Comparison of ENCODE assay signal across 8 cellular contexts in genomic region chr6:78868124-78868523, GRCh38. TPM values are rescaled to one million over a fixed set of nuclear protein-coding genes. Genes with fewer than 3 reads are reported as not detected.
A peak's percentile ranks its signal among the peaks of the same experiment; 100 is the strongest.
DNase-seq lines count a peak whose midpoint lies in the region; ATAC-seq, FAIRE-seq and TF ChIP-seq lines count a peak whose summit lies in the region.

No MANE protein-coding gene starts in this region.

- peak overlapping the region; percentile 95 for H2AFZ ChIP-seq in OCI-LY3 (ENCODE audit: low read depth, low read length)

- H3K27me3 ChIP-seq in OCI-LY3 (ENCODE audit: low read depth, low read length) (no peaks in the 10 kb centered on the region), endodermal cell (ENCODE audit: control insufficient read depth, insufficient read depth, low read length, poor library complexity, severe bottlenecking) (no peaks in the 10 kb centered on the region), pancreas (no peaks in the 10 kb centered on the region)

- peaks cover 15% of the 10 kb centered on the region for H3K36me3 Mint-ChIP-seq in endodermal cell (ENCODE audit: low read depth)

- DNase-seq in ELR (ENCODE audit: low read depth) (peak; percentile 15), endodermal cell (no peak), pancreas (no peak)
- no peak for DNase-seq in stimulated activated CD4-positive, alpha-beta T cell treated with anti-CD3 and anti-CD28 coated beads, Interleukin-4, amount 100 ng/mL, for 1 hour

- H3K4me1 ChIP-seq in OCI-LY3 (ENCODE audit: low read length) (peaks cover 11% of the 10 kb centered on the region), endodermal cell (ENCODE audit: control insufficient read depth, insufficient read depth, low read length) (no peaks in the 10 kb centered on the region), pancreas (peaks cover 0 to 12% (median 0%) of the 10 kb centered on the region in 3 donors)

- TF ChIP-seq CTCF in OCI-LY3 (IDR thresholded peaks at IDR 0.05; ENCODE audit: low read depth, low read length) (no peak), endodermal cell (conservative IDR thresholded peaks at IDR 0.05) (no peak), pancreas (IDR thresholded peaks at IDR 0.05) (no peak)

- TF ChIP-seq POLR2A in GM18505 (IDR thresholded peaks at IDR 0.05; ENCODE audit: borderline replicate concordance, extremely low read depth, insufficient read depth, insufficient read length) = no peak

- H3K4me3 Mint-ChIP-seq in endodermal cell = peak overlapping the region; percentile 94

- WGBS in endodermal cell (ENCODE audit: insufficient coverage in 1 of 2, insufficient read length in 1 of 2), 2 experiments = 58 to 78% methylated on average over 4 to 8 of the region's 8 CpGs
- WGBS in pancreas, 2 donors = 7 to 8% methylated on average over 8 of the region's 8 CpGs

- peak overlapping the region; percentile 84 for H3K4me2 ChIP-seq in OCI-LY3 (ENCODE audit: low read length)

- no peaks in the 10 kb centered on the region for H3K9me3 ChIP-seq in OCI-LY3 (ENCODE audit: insufficient read depth, low read length)
- no peaks in the 10 kb centered on the region for H3K9me3 ChIP-seq in endodermal cell (ENCODE audit: control insufficient read depth, low read length)
- H3K9me3 ChIP-seq in pancreas = no peaks in the 10 kb centered on the region

- H3K27me3 Mint-ChIP-seq in endodermal cell (ENCODE audit: insufficient read depth) = no peaks in the 10 kb centered on the region

- H3K79me2 ChIP-seq in OCI-LY3 (ENCODE audit: low read length) = peaks cover 28% of the 10 kb centered on the region

- intact Hi-C loops in pancreas (cut with DNase I) = no loop called here

- peak overlapping the region; percentile 63 for H3K27ac ChIP-seq in OCI-LY3 (ENCODE audit: low read length)
- peak overlapping the region; percentile 89 for H3K27ac ChIP-seq in endodermal cell (ENCODE audit: low read depth, low read length)
- peak overlapping the region in 3 of 4 donors; percentile 67 to 79 (median 72) for H3K27ac ChIP-seq in pancreas

- ATAC-seq in pancreas (peak in 2 of 4 donors; percentile 14 to 36), GM18505 (IDR thresholded peaks at IDR 0.05; ENCODE audit: unreplicated experiment) (no peak), GM19463 (IDR thresholded peaks at IDR 0.05; ENCODE audit: unreplicated experiment) (no peak), HG03378 (IDR thresholded peaks at IDR 0.05; ENCODE audit: unreplicated experiment) (no peak)

- H3K27ac Mint-ChIP-seq in endodermal cell = peak overlapping the region; percentile 98

- H3K36me3 ChIP-seq in OCI-LY3 (replicated peaks; ENCODE audit: low read depth, low read length) (peaks cover 5% of the 10 kb centered on the region), endodermal cell (ENCODE audit: control insufficient read depth, insufficient read depth, low read length) (no peaks in the 10 kb centered on the region), pancreas (no peaks in the 10 kb centered on the region)

- no peak for FAIRE-seq in pancreas (lab: Jason Lieb, UNC)

- H3K4me3 ChIP-seq in OCI-LY3 (ENCODE audit: low read length) = peak overlapping the region; percentile 82
- H3K4me3 ChIP-seq in endodermal cell (ENCODE audit: low read length) = peak overlapping the region; percentile 94
- H3K4me3 ChIP-seq in pancreas = peak overlapping the region; percentile 60 to 94 (median 86)

- H3K4me1 Mint-ChIP-seq in endodermal cell = peaks cover 9% of the 10 kb centered on the region

- H3K9ac ChIP-seq in OCI-LY3 (ENCODE audit: low read length) (peak overlapping the region; percentile 83), endodermal cell (ENCODE audit: extremely low read depth, low read length, poor library complexity, severe bottlenecking) (peak overlapping the region; percentile 88)

- no peaks in the 10 kb centered on the region for H3K9me3 Mint-ChIP-seq in endodermal cell

- H4K20me1 ChIP-seq in OCI-LY3 (ENCODE audit: insufficient read depth, low read length) = no peaks in the 10 kb centered on the region

RNA-seq across cellular contexts. Expression of gene IRAK1BP1, which starts 0.8 kb away (rescaled TPM):
- total RNA-seq in endodermal cell = 1 to 10 TPM; 5.7 to 6.4 TPM
- polyA plus RNA-seq in endodermal cell (2013, experiment 1 of 2) = 8.3 TPM
- 6.7 TPM for polyA plus RNA-seq in endodermal cell (2013, experiment 2 of 2)
- 1 to 10 TPM; 2.4 to 5.6 (median 4.0) TPM for total RNA-seq in pancreas
- polyA plus RNA-seq in pancreas = 1 to 10 TPM; 2.4 to 2.5 TPM
